In the genomic region with DNA sequence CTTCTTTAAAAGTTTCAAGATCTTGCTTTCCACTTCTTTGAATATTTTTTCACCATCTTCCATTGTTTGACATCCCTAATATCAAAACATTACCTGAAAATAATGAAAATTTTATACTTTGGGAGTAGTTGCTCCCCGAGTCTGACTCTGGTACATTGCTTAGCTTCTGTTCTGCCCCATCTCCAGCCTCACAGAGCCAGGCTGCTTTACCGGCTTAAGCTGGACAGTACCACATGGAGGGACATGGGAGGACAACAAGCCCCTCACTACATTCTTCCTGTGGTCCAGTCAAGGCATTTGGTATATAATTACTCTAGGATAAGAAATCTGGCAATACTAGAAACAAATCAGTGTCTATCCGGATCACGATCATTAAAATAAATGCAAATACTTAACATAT, we compare ENCODE assay signal across 13 cellular contexts.
DNase-seq lines count a peak whose midpoint lies in the region; ATAC-seq, FAIRE-seq and TF ChIP-seq lines count a peak whose summit lies in the region.
"Had no signal": no experiment of that assay in that cellular context is flagged by ENCODE, and none has a peak within 500 bp of the region (broad histone marks: within the 10 kb centered on the region; RNA-seq: fewer than 3 reads in every experiment).

No MANE protein-coding gene starts in this region.

- no peaks in the 10 kb centered on the region for H3K9me3 Mint-ChIP-seq in stimulated activated naive B cell treated with anti-CD40 and anti-IgM and Interleukin-4, amounts not matched to agents 10 μg/mL and 1 μg/mL and 100 μg/mL, for 72 hours
- no peaks in the 10 kb centered on the region for H3K9me3 Mint-ChIP-seq in HFFc6
- H3K9me3 Mint-ChIP-seq: CD8-positive, alpha-beta memory T cell had no signal

- H2BK5ac ChIP-seq in H1 (ENCODE audit: low read depth, low read length) = no peak overlapping the region

- no peak overlapping the region for H3K18ac ChIP-seq in H1 (ENCODE audit: extremely low read depth, low read length)

- no peak overlapping the region for H3K14ac ChIP-seq in H1 (ENCODE audit: insufficient read length)

- no peak overlapping the region for H2BK20ac ChIP-seq in H1 (ENCODE audit: low read length)

- no peak overlapping the region for H4K91ac ChIP-seq in H1 (replicated peaks; ENCODE audit: insufficient read length, low read length)

- no peaks in the 10 kb centered on the region for H3K27me3 Mint-ChIP-seq in stimulated activated naive B cell treated with anti-CD40 and anti-IgM and Interleukin-4, amounts not matched to agents 10 μg/mL and 1 μg/mL and 100 μg/mL, for 72 hours
- peaks cover 4% of the 10 kb centered on the region for H3K27me3 Mint-ChIP-seq in HFFc6 (ENCODE audit: insufficient read depth)
- H3K27me3 Mint-ChIP-seq: CD4-positive, CD25-positive, alpha-beta regulatory T cell had no signal

- no peak overlapping the region for H3K4me3 ChIP-seq in H1 (ENCODE audit: extremely low read depth in 1 of 4, insufficient read depth in 2 of 4, low read depth in 3 of 4, low read length in 4 of 4)
- no peak overlapping the region for H3K4me3 ChIP-seq in stomach
- H3K4me3 ChIP-seq: GM23248 had no signal

- no peak for TF ChIP-seq RAD21 in H1 (IDR thresholded peaks at IDR 0.05 in 1 of 2, conservative IDR thresholded peaks at IDR 0.05 in 1 of 2; ENCODE audit: low read depth in 2 of 2, low read length in 2 of 2)

- TF ChIP-seq CTCF in H1 (IDR thresholded peaks at IDR 0.05; ENCODE audit: control extremely low read depth in 1 of 3, insufficient read depth in 1 of 3, low read depth in 1 of 3, low read length in 3 of 3) (no peak), stomach (IDR thresholded peaks at IDR 0.05) (no peak), HFFc6 (IDR thresholded peaks at IDR 0.05) (no peak)

- FAIRE-seq in H1 (lab: Jason Lieb, UNC) = no peak

- no peak overlapping the region for H3K9ac ChIP-seq in H1 (replicated peaks in 1 of 4; ENCODE audit: extremely low read depth in 1 of 4, low read depth in 3 of 4, low read length in 3 of 4)
- H3K9ac ChIP-seq: GM23248 had no signal

- no peaks in the 10 kb centered on the region for H3K23me2 ChIP-seq in H1 (ENCODE audit: low read depth, low read length)

- peak overlapping the region; percentile 9 for H4K5ac ChIP-seq in H1 (ENCODE audit: insufficient read length, low read depth, low read length)

- CTCF ChIA-PET in H1 (lab: Charles Lee; ENCODE audit: partially characterized antibody) = interaction anchor here (0.6 to 2.0 kb wide), 30 partner anchors 9 to 274 kb away, joined by 3 to 22 read pairs (median 4); no protein-coding TSS in a partner anchor

- no peak overlapping the region for H2AK5ac ChIP-seq in H1 (ENCODE audit: low read depth, low read length)

- no peak overlapping the region for H3K4me2 ChIP-seq in H1 (ENCODE audit: insufficient read depth in 1 of 2, low read depth in 2 of 2, low read length in 2 of 2)

- intact Hi-C loops in stomach (cut with DNase I; ENCODE audit: low total_unique reads) = no loop called here

- no peak overlapping the region for H2AFZ ChIP-seq in H1 (ENCODE audit: low read length)
- H2AFZ ChIP-seq: GM23248 had no signal

- no peak overlapping the region for H3K4ac ChIP-seq in H1 (replicated peaks; ENCODE audit: insufficient read length, low read depth, low read length)

- H3K4me1 Mint-ChIP-seq in stimulated activated naive B cell treated with anti-CD40 and anti-IgM and Interleukin-4, amounts not matched to agents 10 μg/mL and 1 μg/mL and 100 μg/mL, for 72 hours = peaks cover 6 to 26% of the 10 kb centered on the region in 2 donors
- no peaks in the 10 kb centered on the region for H3K4me1 Mint-ChIP-seq in HFFc6 (ENCODE audit: low read depth)
- H3K4me1 Mint-ChIP-seq: CD4-positive, CD25-positive, alpha-beta regulatory T cell; CD8-positive, alpha-beta memory T cell had no signal

- H3K36me3 Mint-ChIP-seq in stimulated activated naive B cell treated with anti-CD40 and anti-IgM and Interleukin-4, amounts not matched to agents 10 μg/mL and 1 μg/mL and 100 μg/mL, for 72 hours = peaks cover 0 to 3% of the 10 kb centered on the region in 2 donors
- no peaks in the 10 kb centered on the region for H3K36me3 Mint-ChIP-seq in HFFc6 (ENCODE audit: low read depth)
- H3K36me3 Mint-ChIP-seq: CD4-positive, CD25-positive, alpha-beta regulatory T cell; CD8-positive, alpha-beta memory T cell had no signal

- DNase-seq in H1 (ENCODE audit: low read depth in 1 of 2, low spot score in 2 of 2) (no peak), stomach (no peak), NCI-H1092 (lab: John Stamatoyannopoulos, UW) (no peak), HFFc6 (no peak)
- no peak for DNase-seq in stimulated activated naive B cell treated with anti-CD40 and anti-IgM and Interleukin-4, amounts not matched to agents 10 μg/mL and 1 μg/mL and 100 μg/mL, for 72 hours
- no peak for DNase-seq in stimulated activated naive CD4-positive, alpha-beta T cell treated with Interleukin-2 at 50 U/mL for 16 hours (lab: John Stamatoyannopoulos, UW)
- DNase-seq: 8988T had no signal

- H3K27me3 ChIP-seq in H1 (replicated peaks in 1 of 4; ENCODE audit: control insufficient read depth in 3 of 4, extremely low read depth in 1 of 4, insufficient read depth in 3 of 4, low read length in 3 of 4) = no peaks in the 10 kb centered on the region
- no peaks in the 10 kb centered on the region for H3K27me3 ChIP-seq in stomach
- H3K27me3 ChIP-seq: BE2C had no signal

- no peak overlapping the region for H2BK15ac ChIP-seq in H1 (ENCODE audit: low read length)

- H4K20me1 ChIP-seq in H1 (replicated peaks in 1 of 2; ENCODE audit: control insufficient read depth in 1 of 2, insufficient read depth in 2 of 2, low read length in 2 of 2) = peaks cover 0 to 2% of the 10 kb centered on the region in 2 experiments

- H2BK12ac ChIP-seq in H1 (ENCODE audit: low read depth, low read length) = no peak overlapping the region

- WGBS in H1 (ENCODE audit: extremely low coverage in 1 of 2, insufficient coverage in 1 of 2, insufficient read length in 1 of 2, insufficient replicate concordance in 2 of 2, low coverage in 1 of 2, low lambda C conversion rate in 2 of 2, missing lambda C conversion rate in 1 of 2), 2 experiments = 90% methylated on average over 4 of the region's 4 CpGs; no CpG with 5 or more reads in 1 of the 2 experiments
- WGBS in stomach, 5 donors = 80 to 88% (median 84%) methylated on average over 4 of the region's 4 CpGs

- H3K23ac ChIP-seq in H1 (ENCODE audit: insufficient read length) = no peak overlapping the region

- peaks cover 0 to 46% of the 10 kb centered on the region in 2 experiments; a peak in 2 of 4 replicates for H3K79me2 ChIP-seq in H1 (ENCODE audit: control insufficient read depth in 1 of 2, insufficient read depth in 2 of 2, low read length in 2 of 2)

- H3K79me1 ChIP-seq in H1 (ENCODE audit: low read depth, low read length) = no peaks in the 10 kb centered on the region; the same call in 1 of the 2 replicates

- no peaks in the 10 kb centered on the region for H3K36me3 ChIP-seq in H1 (ENCODE audit: control insufficient read depth in 2 of 4, insufficient read depth in 4 of 4, low read length in 3 of 4)
- no peaks in the 10 kb centered on the region for H3K36me3 ChIP-seq in stomach
- H3K36me3 ChIP-seq: BE2C had no signal

- peaks cover 0 to 8% (median 1%) of the 10 kb centered on the region in 4 experiments; a peak in 3 of 7 replicates for H3K4me1 ChIP-seq in H1 (replicated peaks in 1 of 4; ENCODE audit: control insufficient read depth in 3 of 4, insufficient read depth in 4 of 4, low read length in 3 of 4)
- peaks cover 0 to 4% (median 0%) of the 10 kb centered on the region in 4 donors for H3K4me1 ChIP-seq in stomach
- H3K4me1 ChIP-seq: BE2C had no signal

- H3K4me3 Mint-ChIP-seq in stimulated activated naive B cell treated with anti-CD40 and anti-IgM and Interleukin-4, amounts not matched to agents 10 μg/mL and 1 μg/mL and 100 μg/mL, for 72 hours = no peak overlapping the region
- no peak overlapping the region for H3K4me3 Mint-ChIP-seq in HFFc6
- H3K4me3 Mint-ChIP-seq: CD4-positive, CD25-positive, alpha-beta regulatory T cell; CD8-positive, alpha-beta memory T cell had no signal

- no peak overlapping the region for H4K8ac ChIP-seq in H1 (ENCODE audit: extremely low read depth, insufficient read depth, low read length)

- TF ChIP-seq EP300 in H1 (IDR thresholded peaks at IDR 0.05; ENCODE audit: borderline replicate concordance in 1 of 2, low read depth in 2 of 2, low read length in 2 of 2) (no peak), stomach (IDR thresholded peaks at IDR 0.05) (no peak)

- H3K9me3 ChIP-seq in H1 (ENCODE audit: insufficient read depth in 2 of 2, low read depth in 1 of 2, low read length in 1 of 2) (no peaks in the 10 kb centered on the region), stomach (no peaks in the 10 kb centered on the region)
- H3K9me3 ChIP-seq: BE2C had no signal

- ATAC-seq in stimulated activated naive B cell treated with anti-CD40 and anti-IgM and Interleukin-4, amounts not matched to agents 10 μg/mL and 1 μg/mL and 100 μg/mL, for 72 hours (replicated peaks) = no peak

- H3K56ac ChIP-seq in H1 (replicated peaks; ENCODE audit: insufficient read length, low read depth, low read length) = no peak overlapping the region

- no peak overlapping the region for H2BK120ac ChIP-seq in H1 (replicated peaks; ENCODE audit: low read depth, low read length)

- H3K27ac ChIP-seq in angular gyrus (ENCODE audit: low read depth, low read length) (peak overlapping the region; percentile 60), H1 (ENCODE audit: low read depth, low read length) (no peak overlapping the region), stomach (no peak overlapping the region)
- H3K27ac ChIP-seq: GM23248, HL-60 had no signal

- H3K27ac Mint-ChIP-seq in stimulated activated naive B cell treated with anti-CD40 and anti-IgM and Interleukin-4, amounts not matched to agents 10 μg/mL and 1 μg/mL and 100 μg/mL, for 72 hours = peak overlapping the region; percentile 37
- H3K27ac Mint-ChIP-seq in HFFc6 = no peak overlapping the region
- H3K27ac Mint-ChIP-seq: CD4-positive, CD25-positive, alpha-beta regulatory T cell; CD8-positive, alpha-beta memory T cell had no signal

- TF ChIP-seq POLR2A in H1 (IDR thresholded peaks at IDR 0.05; ENCODE audit: control extremely low read depth in 1 of 2, low read depth in 2 of 2, low read length in 2 of 2) (no peak), stomach (IDR thresholded peaks at IDR 0.05) (no peak)

- POLR2A ChIA-PET in H1 (lab: Charles Lee; ENCODE audit: partially characterized antibody) = no interaction called here

TF ChIP-seq in H1, 55 proteins besides CTCF, POLR2A, EP300 and RAD21 (continues in another document):
- TF ChIP-seq RBBP5 (IDR thresholded peaks at IDR 0.05; ENCODE audit: borderline replicate concordance, low read depth, low read length) (no peak), SIX5 (IDR thresholded peaks at IDR 0.05; ENCODE audit: low read depth, low read length) (no peak), CREB1 (IDR thresholded peaks at IDR 0.05) (no peak), SP4 (IDR thresholded peaks at IDR 0.05; ENCODE audit: low read length) (no peak)
